In the genomic region with DNA sequence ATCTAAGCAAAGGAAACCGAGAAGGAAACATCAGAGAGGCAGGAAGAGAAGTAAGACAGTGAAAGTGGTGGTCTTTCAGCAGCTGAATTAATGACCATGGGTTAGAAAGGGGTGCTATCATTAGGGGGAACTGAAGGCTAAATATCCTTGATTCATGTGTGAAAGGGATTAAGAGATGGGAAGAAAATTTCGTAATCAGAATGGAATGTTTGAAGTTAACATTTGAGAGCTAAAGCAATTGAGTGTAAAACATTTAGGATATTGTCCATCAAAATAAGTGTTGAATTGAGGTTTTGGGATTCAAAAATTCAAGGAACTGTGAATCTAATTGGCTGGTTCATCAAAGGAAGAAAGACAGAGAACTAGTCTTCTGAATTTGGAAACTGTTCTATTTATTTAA, we compare ENCODE assay signal across 25 cellular contexts. TPM values are rescaled to one million over a fixed set of nuclear protein-coding genes. Genes with fewer than 3 reads are reported as not detected.
DNase-seq lines count a peak whose midpoint lies in the region; ATAC-seq, FAIRE-seq and TF ChIP-seq lines count a peak whose summit lies in the region.
"Had no signal": no experiment of that assay in that cellular context is flagged by ENCODE, and none has a peak within 500 bp of the region (broad histone marks: within the 10 kb centered on the region; RNA-seq: fewer than 3 reads in every experiment).

No MANE protein-coding gene starts in this region.

- H3K4me3 ChIP-seq in astrocyte (ENCODE audit: insufficient read depth, low read depth, low read length) (no peak overlapping the region), trophoblast cell (ENCODE audit: low read depth, low read length) (no peak overlapping the region)
- H3K4me3 ChIP-seq: gastrocnemius medialis, HAP-1, right lobe of liver had no signal

- intact Hi-C loops in activated CD4-positive, alpha-beta T cell treated with anti-CD3 and anti-CD28 coated beads for 36 hours (cut with DNase I, micrococcal nuclease) = loop anchor here in 1 of 2 experiments (5.0 kb wide), 1 partner anchor 709 kb away; a partner anchor contains a TSS

- H3K4me1 ChIP-seq in astrocyte (ENCODE audit: insufficient read depth, low read length) (peaks cover 21% of the 10 kb centered on the region), trophoblast cell (ENCODE audit: control insufficient read depth in 1 of 2, insufficient read depth in 2 of 2, low read length in 2 of 2) (no peaks in the 10 kb centered on the region)

- no peak overlapping the region for H2BK5ac ChIP-seq in trophoblast cell (ENCODE audit: low read depth, low read length, poor library complexity)

- H3K4me2 ChIP-seq in astrocyte (ENCODE audit: low read length) = no peak overlapping the region
- H3K4me2 ChIP-seq in trophoblast cell (ENCODE audit: low read length) = no peak overlapping the region

- no peak overlapping the region for H2BK120ac ChIP-seq in trophoblast cell (ENCODE audit: insufficient read depth, low read length, poor library complexity)

- no peak overlapping the region for H3K14ac ChIP-seq in trophoblast cell (ENCODE audit: low read length)

- H3K36me3 ChIP-seq in astrocyte (ENCODE audit: insufficient read depth, low read length) (no peaks in the 10 kb centered on the region), trophoblast cell (ENCODE audit: control insufficient read depth in 1 of 2, insufficient read depth in 2 of 2, low read length in 2 of 2) (no peaks in the 10 kb centered on the region)
- H3K36me3 ChIP-seq: gastrocnemius medialis, HAP-1, right lobe of liver had no signal

- H3K79me2 ChIP-seq in astrocyte (ENCODE audit: insufficient read depth, low read length) = peaks cover 7% of the 10 kb centered on the region
- peaks cover 6% of the 10 kb centered on the region for H3K79me2 ChIP-seq in trophoblast cell (ENCODE audit: control insufficient read depth, insufficient read depth, low read length, poor library complexity)

- no peak overlapping the region for H3K18ac ChIP-seq in trophoblast cell (ENCODE audit: low read length)

- H4K12ac ChIP-seq in trophoblast cell (ENCODE audit: low read depth, low read length) = no peak overlapping the region

- CTCF ChIA-PET in activated CD4-positive, alpha-beta T cell treated with anti-CD3 and anti-CD28 coated beads for 36 hours (lab: Charles Lee) = no interaction called here

- no peak overlapping the region for H4K91ac ChIP-seq in trophoblast cell (ENCODE audit: low read depth, low read length)

- no peak overlapping the region for H3K27ac Mint-ChIP-seq in astrocyte (ENCODE audit: unreplicated experiment)
- no peak overlapping the region for H3K27ac Mint-ChIP-seq in activated CD4-positive, alpha-beta T cell treated with anti-CD3 and anti-CD28 coated beads for 36 hours
- H3K27ac Mint-ChIP-seq: activated naive CD4-positive, alpha-beta T cell treated with anti-CD3 and anti-CD28 coated beads, Interleukin-2, amount 10 ng/mL, durations not matched to agents 7 days and 5 days; type B pancreatic cell had no signal

- no peak overlapping the region for H2AK5ac ChIP-seq in trophoblast cell (ENCODE audit: low read length)

- H3K27me3 ChIP-seq in astrocyte (ENCODE audit: insufficient read depth, low read length) = no peaks in the 10 kb centered on the region
- no peaks in the 10 kb centered on the region for H3K27me3 ChIP-seq in trophoblast cell (ENCODE audit: insufficient read depth, low read length)
- H3K27me3 ChIP-seq: gastrocnemius medialis, right lobe of liver had no signal

- H4K8ac ChIP-seq in trophoblast cell (ENCODE audit: low read depth, low read length) = no peak overlapping the region

- H3K23ac ChIP-seq in trophoblast cell (ENCODE audit: low read length) = no peak overlapping the region

- no peak overlapping the region for H2BK12ac ChIP-seq in trophoblast cell (ENCODE audit: low read length)

- H3K79me1 ChIP-seq in trophoblast cell (ENCODE audit: low read length) = peaks cover 4% of the 10 kb centered on the region

- no peak overlapping the region for H3K27ac ChIP-seq in astrocyte (ENCODE audit: low read depth, low read length)
- no peak overlapping the region for H3K27ac ChIP-seq in trophoblast cell (ENCODE audit: low read depth, low read length)
- H3K27ac ChIP-seq: gastrocnemius medialis, right lobe of liver had no signal

- POLR2A ChIA-PET in activated CD4-positive, alpha-beta T cell treated with anti-CD3 and anti-CD28 coated beads for 36 hours (lab: Charles Lee) = no interaction called here

- no peaks in the 10 kb centered on the region for H3K27me3 Mint-ChIP-seq in astrocyte (ENCODE audit: low read depth, unreplicated experiment)
- H3K27me3 Mint-ChIP-seq in activated CD4-positive, alpha-beta T cell treated with anti-CD3 and anti-CD28 coated beads for 36 hours = no peaks in the 10 kb centered on the region
- H3K27me3 Mint-ChIP-seq: type B pancreatic cell had no signal

- H3K9me3 ChIP-seq in astrocyte (ENCODE audit: insufficient read depth, low read depth, low read length) (no peaks in the 10 kb centered on the region), trophoblast cell (ENCODE audit: insufficient read depth, low read depth, low read length) (no peaks in the 10 kb centered on the region)
- H3K9me3 ChIP-seq: Caco-2, gastrocnemius medialis, HAP-1, right lobe of liver had no signal

- H2AFZ ChIP-seq in astrocyte (ENCODE audit: low read depth, low read length) (peak overlapping the region; percentile 21), trophoblast cell (ENCODE audit: insufficient read depth, low read length, poor library complexity) (no peak overlapping the region)

- H3K36me3 Mint-ChIP-seq in astrocyte (ENCODE audit: low read depth, unreplicated experiment) = no peaks in the 10 kb centered on the region
- peaks cover 2% of the 10 kb centered on the region for H3K36me3 Mint-ChIP-seq in activated CD4-positive, alpha-beta T cell treated with anti-CD3 and anti-CD28 coated beads for 36 hours (ENCODE audit: low read depth)
- H3K36me3 Mint-ChIP-seq: type B pancreatic cell had no signal

- FAIRE-seq in astrocyte (lab: Jason Lieb, UNC) = peak; percentile 58
- FAIRE-seq: endothelial cell of umbilical vein had no signal

- WGBS in trophoblast cell (ENCODE audit: extremely low coverage, insufficient coverage, insufficient read length) = 100% methylated on average over 1 of the region's 2 CpGs

- in situ Hi-C loops in ACHN (cut with HindIII; ENCODE audit: low pct_ligation_motif_present, low pct_unique_long_range_greater_than_20kb, low sequenced_read_pairs) = no loop called here

- H3K4me1 Mint-ChIP-seq in astrocyte (ENCODE audit: low read depth, unreplicated experiment) = peaks cover 7% of the 10 kb centered on the region
- H3K4me1 Mint-ChIP-seq in activated CD4-positive, alpha-beta T cell treated with anti-CD3 and anti-CD28 coated beads for 36 hours = peaks cover 5% of the 10 kb centered on the region

- no peak for ATAC-seq in activated CD4-positive, alpha-beta T cell treated with anti-CD3 and anti-CD28 coated beads for 36 hours
- ATAC-seq: gastrocnemius medialis; left lobe of liver; right lobe of liver; stimulated activated naive CD8-positive, alpha-beta T cell treated with anti-CD3 and anti-CD28 coated beads, Interleukin-15, Interleukin-2, amounts not matched to agents 100 U/mL and 50 U/mL, for 24 hours had no signal

- no peak for TF ChIP-seq CTCF in astrocyte (IDR thresholded peaks at IDR 0.05; ENCODE audit: insufficient read depth, low read depth, low read length)

- H3K9ac ChIP-seq in astrocyte (ENCODE audit: low read length) (no peak overlapping the region), trophoblast cell (ENCODE audit: low read length) (no peak overlapping the region)

- no peaks in the 10 kb centered on the region for H4K20me1 ChIP-seq in astrocyte (ENCODE audit: insufficient read depth, low read length)

- no peak overlapping the region for H3K4ac ChIP-seq in trophoblast cell (ENCODE audit: low read depth, low read length)

- H3K4me3 Mint-ChIP-seq in astrocyte (ENCODE audit: unreplicated experiment) = no peak overlapping the region
- H3K4me3 Mint-ChIP-seq in activated CD4-positive, alpha-beta T cell treated with anti-CD3 and anti-CD28 coated beads for 36 hours = no peak overlapping the region
- H3K4me3 Mint-ChIP-seq: activated naive CD4-positive, alpha-beta T cell treated with anti-CD3 and anti-CD28 coated beads, Interleukin-2, amount 10 ng/mL, durations not matched to agents 7 days and 5 days; type B pancreatic cell had no signal

- H3K9me3 Mint-ChIP-seq in astrocyte (ENCODE audit: unreplicated experiment) = no peaks in the 10 kb centered on the region
- no peaks in the 10 kb centered on the region for H3K9me3 Mint-ChIP-seq in activated CD4-positive, alpha-beta T cell treated with anti-CD3 and anti-CD28 coated beads for 36 hours (ENCODE audit: low read depth)
- H3K9me3 Mint-ChIP-seq: activated naive CD4-positive, alpha-beta T cell treated with anti-CD3 and anti-CD28 coated beads, Interleukin-2, amount 10 ng/mL, durations not matched to agents 7 days and 5 days; type B pancreatic cell had no signal

- DNase-seq in ACHN = peak; percentile 39
- peak; percentile 17 for DNase-seq in HS-27A (ENCODE audit: low read depth)
- peak; percentile 31 for DNase-seq in astrocyte (ENCODE audit: low read depth)
- peak; percentile 16 for DNase-seq in kidney tubule cell (ENCODE audit: low spot score)
- DNase-seq in trophoblast cell = no peak
- DNase-seq in SKM-1 (lab: John Stamatoyannopoulos, UW; ENCODE audit: unreplicated experiment) = no peak
- DNase-seq in cerebellum (ENCODE audit: low spot score) = no peak
- no peak for DNase-seq in activated CD4-positive, alpha-beta T cell treated with anti-CD3 and anti-CD28 coated beads for 36 hours
- DNase-seq: activated CD4-positive, alpha-beta T cell treated with anti-CD3 and anti-CD28 coated beads, Interleukin-2, amount 50 U/mL, for 48 hours; activated naive CD4-positive, alpha-beta T cell treated with anti-CD3 and anti-CD28 coated beads, Interleukin-2, amount 10 ng/mL, durations not matched to agents 7 days and 5 days; activated T-cell treated with anti-CD3 and anti-CD28 coated beads, Interleukin-2, amount 50 U/mL, for 1 hour; Caco-2; cortex of kidney; gastrocnemius medialis; Karpas-422; NCI-H1417; NCI-H82; right lobe of liver; RPMI8226; stimulated activated naive CD8-positive, alpha-beta T cell treated with anti-CD3 and anti-CD28 coated beads, Interleukin-15, Interleukin-2, amounts not matched to agents 100 U/mL and 50 U/mL, for 24 hours; SW 1271 had no signal

RNA-seq across cellular contexts. Expression of a gene that starts 4.0 kb away (rescaled TPM):
- total RNA-seq in astrocyte = 14.9 and 16.4 TPM in 2 replicates
- polyA plus RNA-seq in trophoblast cell (2013) = 27.3 and 28.9 TPM in 2 replicates
- 26.2 TPM for total RNA-seq in cerebellum
- total RNA-seq in activated CD4-positive, alpha-beta T cell treated with anti-CD3 and anti-CD28 coated beads for 36 hours = 10 to 100 TPM; 39.4 to 40.6 TPM

RNA-seq across cellular contexts. Expression of a gene that starts 35.6 kb away (rescaled TPM):
- total RNA-seq in astrocyte = 14.1 and 16.9 TPM in 2 replicates
- 1.8 and 2.0 TPM in 2 replicates for polyA plus RNA-seq in trophoblast cell (2013)
- total RNA-seq in cerebellum = 5.1 TPM
- 1 to 10 TPM; 4.9 to 6.3 TPM for total RNA-seq in activated CD4-positive, alpha-beta T cell treated with anti-CD3 and anti-CD28 coated beads for 36 hours

Comparison
In these comparisons a context has a peak if more than half of its experiments do, and no peak if none do; other contexts are left out.
1. DNase-seq: peak in ACHN (single experiment), HS-27A (single experiment), astrocyte (single experiment) and kidney tubule cell (single experiment); none in trophoblast cell (0 of 2), SKM-1 (single experiment), cerebellum (single experiment) and activated CD4-positive, alpha-beta T cell treated with anti-CD3 and anti-CD28 coated beads for 36 hours (single experiment).